In genomic region chr19:1259206-1259872, GRCh38 we compare ENCODE assay signal across 8 cellular contexts. TPM values are rescaled to one million over a fixed set of nuclear protein-coding genes. Genes with fewer than 3 reads are reported as not detected.
DNase-seq lines count a peak whose midpoint lies in the region; ATAC-seq, FAIRE-seq and TF ChIP-seq lines count a peak whose summit lies in the region.

No MANE protein-coding gene starts in this region.

- H3K9me3 Mint-ChIP-seq in activated naive CD4-positive, alpha-beta T cell treated with anti-CD3 and anti-CD28 coated beads, Interleukin-2, amount 10 ng/mL, durations not matched to agents 7 days and 5 days, result no peaks in the 10 kb centered on the region

- CTCF ChIA-PET in Panc1 (lab: Charles Lee), result no interaction called here
- CTCF ChIA-PET in activated naive CD4-positive, alpha-beta T cell treated with anti-CD3 and anti-CD28 coated beads, Interleukin-2, amount 10 ng/mL, durations not matched to agents 7 days and 5 days (lab: Charles Lee), result interaction anchor here (5.0 kb wide), 1 partner anchor 7 kb away, joined by 17 read pairs; no protein-coding TSS in a partner anchor

- DNase-seq in ELF-1 (ENCODE audit: low read depth, low spot score) (peak; percentile 93), HFF-Myc (ENCODE audit: extremely low read depth, low read depth) (no peak), Panc1 (ENCODE audit: low read depth, low spot score) (no peak), left cardiac atrium (peak; percentile 87), sciatic nerve (ENCODE audit: low spot score) (peak; percentile 85), frontal cortex (ENCODE audit: low spot score in 2 of 2) (no peak)
- peak; percentile 86 for DNase-seq in activated naive CD4-positive, alpha-beta T cell treated with anti-CD3 and anti-CD28 coated beads, Interleukin-2, amount 10 ng/mL, durations not matched to agents 7 days and 5 days

- ATAC-seq in Panc1 (peak; percentile 56), left cardiac atrium (peak; percentile 7 to 11), sciatic nerve (peak; percentile 50), HG03432 (IDR thresholded peaks at IDR 0.05; ENCODE audit: unreplicated experiment) (no peak)

- no peak for TF ChIP-seq CTCF in HFF-Myc (IDR thresholded peaks at IDR 0.05; ENCODE audit: low read depth, low read length, missing control alignments)
- TF ChIP-seq CTCF in Panc1 (IDR thresholded peaks at IDR 0.05), result no peak

- H3K4me3 ChIP-seq in HFF-Myc (replicated peaks; ENCODE audit: low read depth, low read length) (0 out of 2 replicates have a peak overlapping the region, but pooled peaks have one; percentile 4), Panc1 (ENCODE audit: low read depth in 2 of 2, low read length in 2 of 2) (peak overlapping the region in 1 of 2 experiments; percentile 20; a peak in 2 of 4 replicates)

- POLR2A ChIA-PET in Panc1 (lab: Charles Lee), result interaction anchor here (1.0 kb wide), 1 partner anchor 10 kb away, joined by 5 read pairs; the partner anchor contains the start of gene CIRBP

- H3K36me3 Mint-ChIP-seq in activated naive CD4-positive, alpha-beta T cell treated with anti-CD3 and anti-CD28 coated beads, Interleukin-2, amount 10 ng/mL, durations not matched to agents 7 days and 5 days, result peaks cover 29% of the 10 kb centered on the region

- peak overlapping the region; percentile 89 for H3K27ac ChIP-seq in Panc1 (ENCODE audit: low read length)

- peak overlapping the region; percentile 98 for H3K27ac Mint-ChIP-seq in activated naive CD4-positive, alpha-beta T cell treated with anti-CD3 and anti-CD28 coated beads, Interleukin-2, amount 10 ng/mL, durations not matched to agents 7 days and 5 days

- no peak for FAIRE-seq in frontal cortex (lab: Jason Lieb, UNC)

- no TSS peak for BruUV-seq in Panc1 (replicated peaks; lab: Mats Ljungman, UMichigan)

- H3K4me1 ChIP-seq in Panc1 (ENCODE audit: control insufficient read depth, insufficient read depth, low read length), result peaks cover 71% of the 10 kb centered on the region

- intact Hi-C loops in Panc1 (cut with micrococcal nuclease; ENCODE audit: unreplicated experiment) (no loop called here), left cardiac atrium (cut with DNase I) (no loop called here), sciatic nerve (cut with DNase I) (no loop called here)

- H3K27me3 ChIP-seq in Panc1 (ENCODE audit: control insufficient read depth, insufficient read depth, low read length), result no peaks in the 10 kb centered on the region

- H3K36me3 ChIP-seq in Panc1 (ENCODE audit: control insufficient read depth, insufficient read depth, low read length), result no peaks in the 10 kb centered on the region; the same call in none of the 2 replicates

- H3K4me3 Mint-ChIP-seq in activated naive CD4-positive, alpha-beta T cell treated with anti-CD3 and anti-CD28 coated beads, Interleukin-2, amount 10 ng/mL, durations not matched to agents 7 days and 5 days, result peak overlapping the region; percentile 89

- no peaks in the 10 kb centered on the region for H3K9me3 ChIP-seq in Panc1 (ENCODE audit: control insufficient read depth, insufficient read depth, low read depth, low read length)

- in situ Hi-C loops in Panc1 (cut with HindIII; ENCODE audit: low pct_unique_long_range_greater_than_20kb, low sequenced_read_pairs), result no loop called here

- H3K4me1 Mint-ChIP-seq in activated naive CD4-positive, alpha-beta T cell treated with anti-CD3 and anti-CD28 coated beads, Interleukin-2, amount 10 ng/mL, durations not matched to agents 7 days and 5 days, result peaks cover 64% of the 10 kb centered on the region

- no peaks in the 10 kb centered on the region for H3K27me3 Mint-ChIP-seq in activated naive CD4-positive, alpha-beta T cell treated with anti-CD3 and anti-CD28 coated beads, Interleukin-2, amount 10 ng/mL, durations not matched to agents 7 days and 5 days

RNA-seq across cellular contexts. Expression of gene CIRBP, which starts 9.8 kb away (rescaled TPM):
- total RNA-seq in Panc1 (2021; ENCODE audit: unreplicated experiment) (66.6 TPM), left cardiac atrium (100 to 1,000 TPM; 229 to 379 TPM), sciatic nerve (550 TPM), frontal cortex (573 TPM)
- 101 TPM for polyA plus RNA-seq in Panc1 (2012; ENCODE audit: insufficient read length)

RNA-seq across cellular contexts. Expression of gene MIDN, which starts 11.0 kb away (rescaled TPM):
- 118 TPM for total RNA-seq in Panc1 (2021; ENCODE audit: unreplicated experiment)
- 76.9 TPM for polyA plus RNA-seq in Panc1 (2012; ENCODE audit: insufficient read length)
- total RNA-seq in left cardiac atrium, result 100 to 1,000 TPM in 1 of 2 donors, 10 to 100 TPM in 1; 58.7 to 148 TPM
- 117 TPM for total RNA-seq in sciatic nerve
- total RNA-seq in frontal cortex, result 14.3 TPM

RNA-seq across cellular contexts. Expression of gene FAM174C, which starts 16.0 kb away (rescaled TPM):
- total RNA-seq in Panc1 (2021; ENCODE audit: unreplicated experiment), result 133 TPM
- 204 TPM for polyA plus RNA-seq in Panc1 (2012; ENCODE audit: insufficient read length)
- total RNA-seq in left cardiac atrium, result 10 to 100 TPM; 19.2 to 21.4 TPM
- 21.4 TPM for total RNA-seq in sciatic nerve
- 8.6 TPM for total RNA-seq in frontal cortex

RNA-seq across cellular contexts. Expression of gene ATP5F1D, which starts 17.8 kb away (rescaled TPM):
- total RNA-seq in Panc1 (2021; ENCODE audit: unreplicated experiment) (218 TPM), left cardiac atrium (100 to 1,000 TPM; 540 to 639 TPM), sciatic nerve (90.9 TPM), frontal cortex (11.0 TPM)
- 365 TPM for polyA plus RNA-seq in Panc1 (2012; ENCODE audit: insufficient read length)

RNA-seq across cellular contexts. Expression of gene CBARP, which starts 21.5 kb away (rescaled TPM):
- total RNA-seq in Panc1 (2021; ENCODE audit: unreplicated experiment) (14.5 TPM), left cardiac atrium (1 to 10 TPM; 1.6 to 3.8 TPM), sciatic nerve (2.9 TPM), frontal cortex (5.3 TPM)
- polyA plus RNA-seq in Panc1 (2012; ENCODE audit: insufficient read length), result 16.4 TPM

Comparison
In these comparisons a context has a peak if more than half of its experiments do, and no peak if none do; other contexts are left out.
1. DNase-seq: peak in ELF-1 (single experiment), activated naive CD4-positive, alpha-beta T cell treated with anti-CD3 and anti-CD28 coated beads, Interleukin-2, amount 10 ng/mL, durations not matched to agents 7 days and 5 days (single experiment), left cardiac atrium (single experiment) and sciatic nerve (single experiment); none in HFF-Myc (single experiment), Panc1 (single experiment) and frontal cortex (0 of 2).